Comparison of ENCODE assay signal across 9 cellular contexts in the genomic region with DNA sequence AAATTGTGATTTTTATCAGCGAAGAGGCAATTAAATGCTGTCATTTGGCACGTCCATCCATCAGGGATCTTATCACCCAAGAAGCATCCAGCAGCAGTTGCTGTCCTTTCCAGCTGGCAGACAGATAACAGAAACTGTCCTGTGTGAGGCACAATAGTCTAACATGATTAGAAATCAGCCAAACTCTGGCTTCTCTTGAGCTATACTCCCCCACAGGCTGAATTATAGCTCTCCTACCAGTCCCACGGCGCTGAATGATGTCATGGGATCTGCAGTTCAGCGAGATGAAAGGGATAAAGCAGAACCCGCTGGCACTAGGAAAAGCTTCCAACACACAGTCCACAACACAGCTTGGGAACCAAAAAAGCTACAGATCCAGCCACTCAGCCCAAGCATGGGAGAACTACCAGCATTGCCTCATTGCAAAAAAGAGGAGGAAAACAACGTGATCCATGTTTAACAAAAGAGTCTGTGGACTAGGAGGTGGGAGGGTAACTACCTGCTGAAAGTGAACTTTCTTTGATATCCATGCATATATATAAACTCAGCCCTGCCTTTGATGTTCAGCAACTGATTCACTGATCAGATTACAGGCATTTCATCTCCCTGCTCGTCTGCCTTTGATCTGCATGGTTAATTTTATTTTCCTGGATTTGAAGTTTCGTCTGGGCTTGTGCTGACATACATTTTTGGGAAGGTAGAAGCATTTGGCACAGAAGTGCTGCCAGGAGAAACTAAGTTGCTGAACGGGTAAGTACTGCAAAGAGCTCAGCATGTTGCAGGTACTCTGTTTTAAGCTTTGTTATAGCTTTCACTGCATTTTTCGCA. TPM values are rescaled to one million over a fixed set of nuclear protein-coding genes. Genes with fewer than 3 reads are reported as not detected.
DNase-seq lines count a peak whose midpoint lies in the region; ATAC-seq and TF ChIP-seq lines count a peak whose summit lies in the region.
"Had no signal": no experiment of that assay in that cellular context is flagged by ENCODE, and none has a peak within 500 bp of the region (broad histone marks: within the 10 kb centered on the region; RNA-seq: fewer than 3 reads in every experiment).

A gene with protein sequence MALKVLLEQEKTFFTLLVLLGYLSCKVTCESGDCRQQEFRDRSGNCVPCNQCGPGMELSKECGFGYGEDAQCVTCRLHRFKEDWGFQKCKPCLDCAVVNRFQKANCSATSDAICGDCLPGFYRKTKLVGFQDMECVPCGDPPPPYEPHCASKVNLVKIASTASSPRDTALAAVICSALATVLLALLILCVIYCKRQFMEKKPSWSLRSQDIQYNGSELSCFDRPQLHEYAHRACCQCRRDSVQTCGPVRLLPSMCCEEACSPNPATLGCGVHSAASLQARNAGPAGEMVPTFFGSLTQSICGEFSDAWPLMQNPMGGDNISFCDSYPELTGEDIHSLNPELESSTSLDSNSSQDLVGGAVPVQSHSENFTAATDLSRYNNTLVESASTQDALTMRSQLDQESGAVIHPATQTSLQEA (plus strand): TSS at position 314 of the 828 bp plus-strand sequence. CDS start 19,772 bp downstream, outside the sequence.

- H2BK120ac ChIP-seq in trophoblast cell (ENCODE audit: insufficient read depth, low read length, poor library complexity), result peak within 1 kb of the TSS; percentile 29

- H4K8ac ChIP-seq in trophoblast cell (ENCODE audit: low read depth, low read length), result no peak within 1 kb of the TSS

- H3K79me2 ChIP-seq in trophoblast cell (ENCODE audit: control insufficient read depth, insufficient read depth, low read length, poor library complexity), result peaks cover 2% of the 10 kb centered on the region

- peaks cover 12% of the 10 kb centered on the region for H3K79me1 ChIP-seq in trophoblast cell (ENCODE audit: low read length)

- WGBS in trophoblast cell (ENCODE audit: extremely low coverage, insufficient coverage, insufficient read length), result no CpG with 5 or more reads among the region's 11 CpGs

- H3K9ac ChIP-seq in trophoblast cell (ENCODE audit: low read length), result peak within 1 kb of the TSS; percentile 37

- H4K91ac ChIP-seq in trophoblast cell (ENCODE audit: low read depth, low read length), result no peak within 1 kb of the TSS

- TF ChIP-seq CTCF in fibroblast of villous mesenchyme (IDR thresholded peaks at IDR 0.05; ENCODE audit: insufficient read depth, low read depth, low read length), result no peak

- no peaks in the 10 kb centered on the region for H3K9me3 ChIP-seq in trophoblast cell (ENCODE audit: insufficient read depth, low read depth, low read length)
- H3K9me3 ChIP-seq: HAP-1 had no signal

- H3K27me3 ChIP-seq in trophoblast cell (ENCODE audit: insufficient read depth, low read length), result no peaks in the 10 kb centered on the region

- no peak within 1 kb of the TSS for H3K14ac ChIP-seq in trophoblast cell (ENCODE audit: low read length)

- H3K4me1 ChIP-seq in trophoblast cell (ENCODE audit: control insufficient read depth in 1 of 2, insufficient read depth in 2 of 2, low read length in 2 of 2), result peaks cover 8 to 11% of the 10 kb centered on the region in 2 experiments

- H3K27ac ChIP-seq in trophoblast cell (ENCODE audit: low read depth, low read length), result peak within 1 kb of the TSS; percentile 85

- H3K18ac ChIP-seq in trophoblast cell (ENCODE audit: low read length), result no peak within 1 kb of the TSS

- H3K4ac ChIP-seq in trophoblast cell (ENCODE audit: low read depth, low read length), result no peak within 1 kb of the TSS

- H4K12ac ChIP-seq in trophoblast cell (ENCODE audit: low read depth, low read length), result no peak within 1 kb of the TSS

- H3K36me3 ChIP-seq in trophoblast cell (ENCODE audit: control insufficient read depth in 1 of 2, insufficient read depth in 2 of 2, low read length in 2 of 2), result peaks cover 2 to 6% of the 10 kb centered on the region in 2 experiments
- H3K36me3 ChIP-seq: HAP-1 had no signal

- peak within 1 kb of the TSS; percentile 59 for H3K4me2 ChIP-seq in trophoblast cell (ENCODE audit: low read length)

- peak within 1 kb of the TSS; percentile 50 for H2BK5ac ChIP-seq in trophoblast cell (ENCODE audit: low read depth, low read length, poor library complexity)

- H3K4me3 ChIP-seq in fibroblast of villous mesenchyme (ENCODE audit: low read depth, low read length), result peak within 1 kb of the TSS; percentile 54
- H3K4me3 ChIP-seq in trophoblast cell (ENCODE audit: low read depth, low read length), result peak within 1 kb of the TSS; percentile 38
- H3K4me3 ChIP-seq: HAP-1 had no signal

- peak; percentile 95 for DNase-seq in EH (ENCODE audit: low read depth)
- peak; percentile 84 for DNase-seq in OCI-M1 (lab: John Stamatoyannopoulos, UW)
- DNase-seq in fibroblast of villous mesenchyme (ENCODE audit: low read depth), result peak; percentile 86
- peak in 1 of 2 donors; percentile 7 for DNase-seq in trophoblast cell
- DNase-seq in activated T-cell treated with anti-CD3 and anti-CD28 coated beads, Interleukin-2, amount 50 U/mL, for 1 hour, result no peak
- DNase-seq in DMS79 (lab: John Stamatoyannopoulos, UW), result no peak

- H2AFZ ChIP-seq in trophoblast cell (ENCODE audit: insufficient read depth, low read length, poor library complexity), result no peak within 1 kb of the TSS

- H2BK12ac ChIP-seq in trophoblast cell (ENCODE audit: low read length), result no peak within 1 kb of the TSS

- no peak within 1 kb of the TSS for H3K23ac ChIP-seq in trophoblast cell (ENCODE audit: low read length)

- ATAC-seq in HG02763 (IDR thresholded peaks at IDR 0.05; ENCODE audit: unreplicated experiment), result no peak
- no peak for ATAC-seq in HG02852 (IDR thresholded peaks at IDR 0.05; ENCODE audit: unreplicated experiment)

- no peak within 1 kb of the TSS for H2AK5ac ChIP-seq in trophoblast cell (ENCODE audit: low read length)

RNA-seq across cellular contexts. Expression of the gene that starts here (rescaled TPM):
- total RNA-seq in fibroblast of villous mesenchyme, result 95.7 and 139 TPM in 2 replicates
- 85.2 and 86.7 TPM in 2 replicates for polyA plus RNA-seq in trophoblast cell (2013)

Comparison
In these comparisons a context has a peak if more than half of its experiments do, and no peak if none do; other contexts are left out.
1. DNase-seq: peak in EH (single experiment), OCI-M1 (single experiment) and fibroblast of villous mesenchyme (single experiment); none in activated T-cell treated with anti-CD3 and anti-CD28 coated beads, Interleukin-2, amount 50 U/mL, for 1 hour (single experiment) and DMS79 (single experiment).